ENCODE assay signal across 1 cellular context in the genomic region with DNA sequence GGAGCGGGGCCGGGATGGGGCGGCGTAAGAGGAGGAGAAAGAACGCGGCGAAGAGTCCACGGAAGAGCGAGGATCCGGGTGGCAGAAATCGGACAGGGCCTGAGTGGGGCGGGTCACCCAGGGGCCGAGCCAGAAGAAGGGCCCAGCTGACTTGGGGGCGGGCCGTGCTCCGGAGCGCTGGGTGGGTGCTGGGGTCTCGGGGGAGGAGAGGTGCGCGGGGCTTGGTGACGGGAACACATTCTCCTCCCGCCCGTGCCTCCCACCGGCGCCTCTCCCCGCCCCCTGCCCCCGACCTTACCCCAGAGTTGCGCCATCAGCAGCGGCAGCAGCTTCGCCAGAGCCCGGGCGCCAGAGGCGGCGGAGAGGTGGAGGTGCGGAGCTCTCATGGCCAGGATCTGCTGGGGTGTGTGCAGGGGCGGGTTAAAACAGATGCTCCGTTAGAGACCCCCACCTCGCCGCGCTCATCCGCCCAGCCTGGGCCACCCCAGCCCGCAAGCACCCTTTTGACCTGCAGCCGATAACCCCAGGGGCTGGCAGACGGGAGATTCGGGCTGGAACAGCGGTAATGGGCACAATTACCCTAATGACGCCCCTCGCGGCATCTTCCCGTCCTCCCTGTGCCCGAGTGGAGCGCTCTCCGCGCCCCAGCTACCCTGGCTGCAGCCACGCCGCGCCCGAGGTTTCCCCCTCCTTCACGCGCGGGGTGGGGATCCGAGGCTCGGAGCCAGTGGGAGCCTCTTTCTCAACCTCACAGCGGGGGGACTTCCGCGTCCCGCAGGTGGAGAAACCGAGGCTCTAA.
TF ChIP-seq lines count a peak whose summit lies in the region.

No MANE protein-coding gene starts in this region.

TF ChIP-seq in HepG2, 621 proteins besides CTCF, POLR2A, EP300 and RAD21:
- TF ChIP-seq, protein P1, sequence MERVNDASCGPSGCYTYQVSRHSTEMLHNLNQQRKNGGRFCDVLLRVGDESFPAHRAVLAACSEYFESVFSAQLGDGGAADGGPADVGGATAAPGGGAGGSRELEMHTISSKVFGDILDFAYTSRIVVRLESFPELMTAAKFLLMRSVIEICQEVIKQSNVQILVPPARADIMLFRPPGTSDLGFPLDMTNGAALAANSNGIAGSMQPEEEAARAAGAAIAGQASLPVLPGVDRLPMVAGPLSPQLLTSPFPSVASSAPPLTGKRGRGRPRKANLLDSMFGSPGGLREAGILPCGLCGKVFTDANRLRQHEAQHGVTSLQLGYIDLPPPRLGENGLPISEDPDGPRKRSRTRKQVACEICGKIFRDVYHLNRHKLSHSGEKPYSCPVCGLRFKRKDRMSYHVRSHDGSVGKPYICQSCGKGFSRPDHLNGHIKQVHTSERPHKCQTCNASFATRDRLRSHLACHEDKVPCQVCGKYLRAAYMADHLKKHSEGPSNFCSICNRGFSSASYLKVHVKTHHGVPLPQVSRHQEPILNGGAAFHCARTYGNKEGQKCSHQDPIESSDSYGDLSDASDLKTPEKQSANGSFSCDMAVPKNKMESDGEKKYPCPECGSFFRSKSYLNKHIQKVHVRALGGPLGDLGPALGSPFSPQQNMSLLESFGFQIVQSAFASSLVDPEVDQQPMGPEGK (CRISPR knock-in tag; IDR thresholded peaks at IDR 0.05), result peak; percentile 47; the same call in 1 of the 2 replicates
- TF ChIP-seq ZNF879 (CRISPR knock-in tag; IDR thresholded peaks at IDR 0.05), result no peak
- no peak for TF ChIP-seq SYNCRIP (IDR thresholded peaks at IDR 0.05; ENCODE audit: insufficient read depth, low read depth, low read length)
- TF ChIP-seq MAZ (IDR thresholded peaks at IDR 0.05; ENCODE audit: borderline replicate concordance, low read depth, low read length), result peak; percentile 28; the same call in 1 of the 2 replicates
- TF ChIP-seq MAZ (CRISPR knock-in tag; IDR thresholded peaks at IDR 0.05; ENCODE audit: low read depth), result no peak
- TF ChIP-seq CEBPG (CRISPR knock-in tag; IDR thresholded peaks at IDR 0.05), result peak; percentile 56
- TF ChIP-seq CEBPB (IDR thresholded peaks at IDR 0.05; ENCODE audit: borderline replicate concordance, low read depth, low read length), result peak; percentile 70; the same call in 1 of the 2 replicates
